ENCODE assay signal across 15 cellular contexts in the genomic region with DNA sequence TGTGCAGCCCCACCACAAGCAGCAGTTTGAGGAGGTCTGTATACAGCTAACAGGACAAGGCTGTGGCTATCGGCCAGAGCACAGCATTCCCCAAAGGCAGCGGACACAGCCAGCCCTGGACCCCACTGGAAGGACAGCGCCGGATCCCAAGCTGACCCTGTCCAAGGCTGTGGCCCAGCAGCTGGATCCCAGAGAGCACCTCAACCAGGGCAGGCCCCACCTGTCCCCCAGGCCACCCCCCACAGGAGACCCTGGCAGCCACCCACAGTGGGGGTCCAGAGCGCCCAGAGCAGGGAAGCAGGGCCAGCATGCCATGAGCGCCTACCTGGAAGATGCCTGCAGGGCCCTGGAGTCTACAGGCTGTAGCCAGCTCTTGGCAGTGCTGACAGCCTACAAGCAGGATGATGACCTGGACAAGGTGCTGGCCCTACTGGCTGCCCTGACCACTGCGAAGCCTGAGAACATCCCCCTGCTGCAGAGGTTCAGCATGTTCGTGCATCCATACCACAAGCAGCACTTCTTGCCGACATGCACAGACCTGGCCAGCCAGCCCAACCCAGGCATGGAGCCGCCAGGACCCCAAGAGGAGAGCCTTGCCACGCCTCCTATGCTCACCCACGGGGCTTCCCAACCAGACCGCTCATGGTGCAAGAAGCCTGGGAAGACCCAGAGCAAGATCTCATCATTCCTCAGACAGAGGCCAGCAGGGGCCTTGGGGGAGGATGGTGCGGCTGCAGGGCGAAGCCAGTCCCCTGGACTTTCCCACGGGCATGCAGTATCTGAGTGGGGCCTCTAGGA.
DNase-seq lines count a peak whose midpoint lies in the region; ATAC-seq and TF ChIP-seq lines count a peak whose summit lies in the region.
"Had no signal": no experiment of that assay in that cellular context is flagged by ENCODE, and none has a peak within 500 bp of the region (broad histone marks: within the 10 kb centered on the region; RNA-seq: fewer than 3 reads in every experiment).

No MANE protein-coding gene starts in this region.

- H2BK120ac ChIP-seq in H9 (ENCODE audit: low read depth, low read length, poor library complexity, severe bottlenecking), result no peak overlapping the region
- no peak overlapping the region for H2BK120ac ChIP-seq in neuronal stem cell (ENCODE audit: low read depth, low read length)

- H3K27ac Mint-ChIP-seq in H9, result no peak overlapping the region
- H3K27ac Mint-ChIP-seq: CD4-positive, alpha-beta T cell had no signal

- H4K20me1 ChIP-seq in H9 (ENCODE audit: control insufficient read depth, insufficient read depth, insufficient read length), result no peaks in the 10 kb centered on the region

- H2BK15ac ChIP-seq in H9 (ENCODE audit: low read depth, low read length) (no peak overlapping the region), neuronal stem cell (ENCODE audit: low read length) (peak overlapping the region; percentile 78)

- peaks cover 0 to 16% (median 6%) of the 10 kb centered on the region in 3 experiments; a peak in 4 of 7 replicates for H3K36me3 Mint-ChIP-seq in H9 (ENCODE audit: insufficient read depth in 1 of 3, low read depth in 3 of 3)

- DNase-seq in Right ventricle myocardium inferior (ENCODE audit: missing footprints) (no peak), Right ventricle myocardium superior (no peak), H9 (peak; percentile 23), neuronal stem cell (ENCODE audit: low spot score) (no peak), upper lobe of right lung (no peak), NCI-H2171 treated with DMSO at 0.1 percent for 48 hours (lab: John Stamatoyannopoulos, UW) (no peak)
- no peak for DNase-seq in activated naive CD4-positive, alpha-beta T cell treated with anti-CD3 and anti-CD28 coated beads, Interleukin-2, amount 50 U/mL, for 16 hours
- DNase-seq: AML-193; Caco-2; CD4-positive, alpha-beta T cell had no signal

- H3K4me1 Mint-ChIP-seq in H9, result peaks cover 16% of the 10 kb centered on the region in 2 experiments

- H3K18ac ChIP-seq in H9 (ENCODE audit: insufficient read length, low read depth, low read length), result no peak overlapping the region
- H3K18ac ChIP-seq in neuronal stem cell (ENCODE audit: low read length), result peak overlapping the region; percentile 78

- H2AFZ ChIP-seq in H9 (ENCODE audit: low read length) (no peak overlapping the region), neuronal stem cell (ENCODE audit: low read length) (no peak overlapping the region)

- no peak overlapping the region for H3T11ph ChIP-seq in H9 (ENCODE audit: low read length)

- no peak overlapping the region for H2BK20ac ChIP-seq in H9 (ENCODE audit: low read depth, low read length, poor library complexity, severe bottlenecking)

- H3K4me3 Mint-ChIP-seq in H9, result no peak overlapping the region
- H3K4me3 Mint-ChIP-seq: CD4-positive, alpha-beta T cell had no signal

- peak overlapping the region in 1 of 2 donors; percentile 12 for H3K4me3 ChIP-seq in neuronal stem cell (ENCODE audit: low read length in 2 of 2)
- no peak overlapping the region for H3K4me3 ChIP-seq in upper lobe of right lung
- H3K4me3 ChIP-seq: A549, HAP-1 had no signal

- H3K4me2 ChIP-seq in H9 (ENCODE audit: insufficient read depth, insufficient read length, low read length) (no peak overlapping the region), neuronal stem cell (ENCODE audit: insufficient read depth, low read length, poor library complexity, severe bottlenecking) (no peak overlapping the region)
- H3K4me2 ChIP-seq: A549 had no signal

- ATAC-seq in Right ventricle myocardium inferior (peak; percentile 26), Right ventricle myocardium superior (ENCODE audit: poor library complexity) (no peak), upper lobe of right lung (peak; percentile 18)
- ATAC-seq: A549 had no signal

- peaks cover 16 to 21% of the 10 kb centered on the region in 2 experiments for H3K9me3 Mint-ChIP-seq in H9

- H4K8ac ChIP-seq in H9 (replicated peaks; ENCODE audit: insufficient read length, low read depth, low read length) (no peak overlapping the region), neuronal stem cell (ENCODE audit: low read depth, low read length) (peak overlapping the region; percentile 92)

- H3K27me3 ChIP-seq in H9 (ENCODE audit: insufficient read depth, low read length) (no peaks in the 10 kb centered on the region), neuronal stem cell (ENCODE audit: control insufficient read depth in 3 of 3, insufficient read depth in 3 of 3, low read depth in 1 of 3, low read length in 3 of 3) (no peaks in the 10 kb centered on the region), upper lobe of right lung (no peaks in the 10 kb centered on the region)

- no peaks in the 10 kb centered on the region for H3K23me2 ChIP-seq in H9 (ENCODE audit: insufficient read length, low read depth, low read length, poor library complexity, severe bottlenecking)

- H2AK5ac ChIP-seq in H9 (ENCODE audit: insufficient read length, low read length), result no peak overlapping the region
- H2AK5ac ChIP-seq in neuronal stem cell (ENCODE audit: low read depth, low read length), result peak overlapping the region; percentile 84

- H4K91ac ChIP-seq in H9 (ENCODE audit: insufficient read length, low read depth, low read length) (no peak overlapping the region), neuronal stem cell (ENCODE audit: low read depth, low read length, poor library complexity) (peak overlapping the region; percentile 53)

- no peaks in the 10 kb centered on the region for H3K79me2 ChIP-seq in H9 (ENCODE audit: insufficient read depth, low read length)

- H3K4me1 ChIP-seq in H9 (ENCODE audit: insufficient read depth, low read length), result no peaks in the 10 kb centered on the region
- peaks cover 0 to 7% of the 10 kb centered on the region in 2 donors for H3K4me1 ChIP-seq in neuronal stem cell (ENCODE audit: control insufficient read depth in 2 of 2, insufficient read depth in 1 of 2, low read depth in 1 of 2, low read length in 2 of 2)
- H3K4me1 ChIP-seq in upper lobe of right lung, result no peaks in the 10 kb centered on the region
- H3K4me1 ChIP-seq: A549, Caco-2 had no signal

- H3K36me3 ChIP-seq in neuronal stem cell (replicated peaks in 1 of 2; ENCODE audit: control insufficient read depth in 2 of 2, insufficient read depth in 2 of 2, low read length in 2 of 2) (peaks cover 0 to 3% of the 10 kb centered on the region in 2 donors), upper lobe of right lung (peaks cover 4% of the 10 kb centered on the region)
- H3K36me3 ChIP-seq: HAP-1 had no signal

- no peak overlapping the region for H3K56ac ChIP-seq in H9 (ENCODE audit: insufficient read length, low read depth, low read length)

- H2BK5ac ChIP-seq in H9 (ENCODE audit: insufficient read length, low read length) (no peak overlapping the region), neuronal stem cell (ENCODE audit: low read length) (peak overlapping the region; percentile 99)

- H2BK12ac ChIP-seq in H9 (ENCODE audit: insufficient read length, low read depth, low read length), result no peak overlapping the region
- H2BK12ac ChIP-seq in neuronal stem cell (ENCODE audit: low read length), result peak overlapping the region; percentile 90

- H3K27ac ChIP-seq in H9 (ENCODE audit: insufficient read length, low read depth, low read length) (no peak overlapping the region), neuronal stem cell (replicated peaks; ENCODE audit: low read length) (no peak overlapping the region), upper lobe of right lung (no peak overlapping the region)
- H3K27ac ChIP-seq: 22Rv1, A549, C4-2B, HL-60 had no signal

- H3K79me1 ChIP-seq in H9 (ENCODE audit: insufficient read depth, low read depth, low read length, poor library complexity, severe bottlenecking), result no peaks in the 10 kb centered on the region
- no peaks in the 10 kb centered on the region for H3K79me1 ChIP-seq in neuronal stem cell (ENCODE audit: low read depth, low read length)

- intact Hi-C loops in Right ventricle myocardium inferior (cut with DNase I), result no loop called here
- intact Hi-C loops in Right ventricle myocardium superior (cut with DNase I), result no loop called here
- intact Hi-C loops in upper lobe of right lung (cut with DNase I), result no loop called here

- H3K9ac ChIP-seq in H9 (ENCODE audit: extremely low read depth, insufficient read length, low read length) (no peak overlapping the region), neuronal stem cell (ENCODE audit: low read depth, low read length, poor library complexity) (peak overlapping the region; percentile 21)

- H3K23ac ChIP-seq in H9 (ENCODE audit: insufficient read length, low read depth, low read length) (no peak overlapping the region), neuronal stem cell (ENCODE audit: low read depth, low read length, poor library complexity) (peak overlapping the region; percentile 12)

- no peak overlapping the region for H3K4ac ChIP-seq in H9 (ENCODE audit: low read depth, low read length)
- peak overlapping the region; percentile 53 for H3K4ac ChIP-seq in neuronal stem cell (ENCODE audit: low read length)

- H3K27me3 Mint-ChIP-seq in H9 (ENCODE audit: low read depth), result peaks cover 9% of the 10 kb centered on the region; the same call in 1 of the 2 replicates
- H3K27me3 Mint-ChIP-seq: CD4-positive, alpha-beta T cell had no signal

- WGBS in H9 (ENCODE audit: extremely low coverage, insufficient read length, low lambda C conversion rate), result no CpG with 5 or more reads among the region's 16 CpGs
- WGBS in neuronal stem cell (ENCODE audit: extremely low coverage in 2 of 2, insufficient read length in 2 of 2, insufficient replicate concordance in 1 of 2), 2 donors, result no CpG with 5 or more reads among the region's 16 CpGs

- no peak overlapping the region for H4K5ac ChIP-seq in H9 (ENCODE audit: insufficient read length, low read depth, low read length)

- H3K14ac ChIP-seq in H9 (ENCODE audit: insufficient read depth, low read length), result no peak overlapping the region
- H3K14ac ChIP-seq in neuronal stem cell (ENCODE audit: low read length), result no peak overlapping the region

- H3K9me3 ChIP-seq in H9 (ENCODE audit: control insufficient read depth, low read depth, low read length) (no peaks in the 10 kb centered on the region), neuronal stem cell (replicated peaks in 1 of 2; ENCODE audit: control insufficient read depth in 2 of 2, insufficient read depth in 1 of 2, low read depth in 1 of 2, low read length in 2 of 2) (peaks cover 4 to 8% of the 10 kb centered on the region in 2 donors), upper lobe of right lung (no peaks in the 10 kb centered on the region)
- H3K9me3 ChIP-seq: A549, Caco-2 had no signal

- TF ChIP-seq CTCF in H9 (conservative IDR thresholded peaks at IDR 0.05), result no peak
- no peak for TF ChIP-seq CTCF in upper lobe of right lung (IDR thresholded peaks at IDR 0.05)
